In the genomic region with DNA sequence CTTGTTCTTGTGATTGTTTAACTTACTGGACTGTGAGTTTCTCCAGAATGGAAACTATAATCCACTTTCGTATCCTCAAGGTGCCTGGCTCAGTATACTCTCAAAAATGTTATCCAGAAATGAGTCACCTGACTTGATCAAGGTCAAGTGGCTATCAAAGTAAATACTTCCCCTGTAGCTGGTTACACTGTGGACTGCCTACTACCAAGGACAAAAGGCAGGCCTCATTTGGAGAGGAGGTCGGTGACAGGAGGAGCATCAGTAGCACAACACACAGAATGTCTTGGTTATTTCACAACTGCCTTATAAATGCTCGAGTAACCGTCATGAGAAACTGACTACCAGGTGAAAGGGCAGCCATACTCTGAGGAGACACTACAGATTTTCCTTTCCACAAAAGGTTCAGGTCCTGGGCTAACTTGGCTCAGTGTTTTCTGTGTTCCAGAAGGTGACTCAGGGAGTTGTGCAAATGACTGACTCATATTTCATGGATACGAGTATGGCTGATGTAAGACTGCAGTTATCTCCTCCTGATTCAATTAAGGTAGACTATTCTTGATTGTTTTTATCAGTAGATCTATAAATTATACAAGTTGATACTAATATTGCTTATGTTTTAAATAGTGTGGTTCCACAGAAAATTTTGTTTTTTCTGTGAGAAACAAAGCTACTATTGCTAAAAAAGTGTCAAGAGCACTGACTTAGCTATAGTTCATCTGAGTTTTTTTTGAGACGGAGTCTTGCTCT, we compare ENCODE assay signal across 8 cellular contexts. TPM values are rescaled to one million over a fixed set of nuclear protein-coding genes. Genes with fewer than 3 reads are reported as not detected.
DNase-seq lines count a peak whose midpoint lies in the region; ATAC-seq and TF ChIP-seq lines count a peak whose summit lies in the region.

No MANE protein-coding gene starts in this region.

- peaks cover 8% of the 10 kb centered on the region for H3K36me3 Mint-ChIP-seq in activated naive CD8-positive, alpha-beta T cell treated with anti-CD3 and anti-CD28 coated beads, Interleukin-2, amount 50 U/mL, for 24 hours (ENCODE audit: low read depth)

- ATAC-seq in activated naive CD8-positive, alpha-beta T cell treated with anti-CD3 and anti-CD28 coated beads, Interleukin-2, amount 50 U/mL, for 24 hours = peak; percentile 14
- ATAC-seq in HG02884 (IDR thresholded peaks at IDR 0.05; ENCODE audit: unreplicated experiment) = no peak

- peak overlapping the region; percentile 75 for H3K27ac Mint-ChIP-seq in activated naive CD8-positive, alpha-beta T cell treated with anti-CD3 and anti-CD28 coated beads, Interleukin-2, amount 50 U/mL, for 24 hours

- no peaks in the 10 kb centered on the region for H3K27me3 Mint-ChIP-seq in activated naive CD8-positive, alpha-beta T cell treated with anti-CD3 and anti-CD28 coated beads, Interleukin-2, amount 50 U/mL, for 24 hours

- H3K36me3 ChIP-seq in kidney epithelial cell (ENCODE audit: control insufficient read depth, insufficient read depth, low read length) = no peaks in the 10 kb centered on the region

- no peak for TF ChIP-seq CTCF in kidney epithelial cell (IDR thresholded peaks at IDR 0.05; ENCODE audit: insufficient read depth, low read length, poor library complexity, severe bottlenecking)
- no peak for TF ChIP-seq CTCF in coronary artery (IDR thresholded peaks at IDR 0.05)

- H3K4me3 Mint-ChIP-seq in activated naive CD8-positive, alpha-beta T cell treated with anti-CD3 and anti-CD28 coated beads, Interleukin-2, amount 50 U/mL, for 24 hours = no peak overlapping the region

- H3K9me3 Mint-ChIP-seq in activated naive CD8-positive, alpha-beta T cell treated with anti-CD3 and anti-CD28 coated beads, Interleukin-2, amount 50 U/mL, for 24 hours = no peaks in the 10 kb centered on the region

- H3K4me3 ChIP-seq in kidney epithelial cell (ENCODE audit: low read depth, low read length) = no peak overlapping the region
- H3K4me3 ChIP-seq in coronary artery = no peak overlapping the region

- peak overlapping the region in 1 of 2 donors; percentile 3 for H3K27ac ChIP-seq in coronary artery

- H3K27me3 ChIP-seq in kidney epithelial cell (ENCODE audit: control insufficient read depth, insufficient read depth, low read length) = no peaks in the 10 kb centered on the region

- H3K4me1 Mint-ChIP-seq in activated naive CD8-positive, alpha-beta T cell treated with anti-CD3 and anti-CD28 coated beads, Interleukin-2, amount 50 U/mL, for 24 hours = peaks cover 50% of the 10 kb centered on the region

- DNase-seq in 8988T = peak; percentile 33
- DNase-seq in HCEC 1CT = peak; percentile 93
- DNase-seq in activated naive CD8-positive, alpha-beta T cell treated with anti-CD3 and anti-CD28 coated beads, Interleukin-2, amount 50 U/mL, for 24 hours = no peak
- DNase-seq in kidney epithelial cell (ENCODE audit: low read depth) = peak; percentile 81
- no peak for DNase-seq in NCI-H1092 (lab: John Stamatoyannopoulos, UW)
- no peak for DNase-seq in NOMO-1 treated with dmso at 0.1 percent for 144 hours (lab: John Stamatoyannopoulos, UW; ENCODE audit: unreplicated experiment)
- no peak for DNase-seq in coronary artery (ENCODE audit: low spot score)

RNA-seq across cellular contexts. Expression of gene CCNY, which starts 4.2 kb away (rescaled TPM):
- 41.3 and 55.7 TPM in 2 replicates for total RNA-seq in kidney epithelial cell

Comparison
In these comparisons a context has a peak if more than half of its experiments do, and no peak if none do; other contexts are left out.
1. DNase-seq: peak in 8988T (single experiment), HCEC 1CT (single experiment) and kidney epithelial cell (single experiment); none in activated naive CD8-positive, alpha-beta T cell treated with anti-CD3 and anti-CD28 coated beads, Interleukin-2, amount 50 U/mL, for 24 hours (single experiment), NCI-H1092 (single experiment), NOMO-1 treated with dmso at 0.1 percent for 144 hours (single experiment) and coronary artery (single experiment).